ENCODE assay signal across 8 cellular contexts in the genomic region with DNA sequence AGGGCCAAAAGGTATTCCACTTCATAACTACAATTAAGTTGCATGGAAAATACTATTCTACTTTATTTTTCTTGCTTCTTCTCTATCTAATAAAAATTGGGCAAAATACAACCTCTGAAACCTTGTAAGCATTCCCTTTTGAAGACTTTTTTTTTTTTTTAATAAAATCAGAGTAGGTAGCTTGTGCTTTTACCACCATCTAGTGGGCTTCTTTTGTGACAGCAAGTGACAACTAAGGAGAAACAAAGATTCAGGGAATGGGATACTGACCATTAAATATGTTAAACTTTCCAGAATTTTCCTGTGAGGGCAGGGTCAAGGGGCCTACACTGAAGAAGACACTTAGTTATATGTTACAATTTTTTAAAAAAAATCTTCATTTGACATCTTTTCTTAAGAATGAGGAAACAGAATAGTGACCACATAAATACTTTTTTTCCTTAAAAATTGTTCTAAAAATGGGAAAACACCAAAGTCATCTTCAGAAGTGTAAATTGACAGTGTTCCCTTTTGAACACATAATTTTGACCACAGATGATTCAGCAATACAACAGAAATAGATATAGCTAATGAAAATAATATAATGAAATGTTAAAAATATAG.
A peak's percentile ranks its signal among the peaks of the same experiment; 100 is the strongest.
DNase-seq lines count a peak whose midpoint lies in the region; ATAC-seq and TF ChIP-seq lines count a peak whose summit lies in the region.

No MANE protein-coding gene starts in this region.

- no peak for DNase-seq in GM10266 (ENCODE audit: extremely low spot score)
- peak; percentile 14 for DNase-seq in NCI-H146 treated with DMSO at 0.1 percent for 48 hours (lab: John Stamatoyannopoulos, UW; ENCODE audit: unreplicated experiment)
- DNase-seq in astrocyte of the cerebellum (ENCODE audit: low read depth), result peak; percentile 31
- no peak for DNase-seq in epidermal melanocyte (ENCODE audit: insufficient read length, low spot score)
- DNase-seq in islet precursor cell, result no peak

- no peaks in the 10 kb centered on the region for H3K9me3 ChIP-seq in liver (ENCODE audit: control insufficient read depth in 4 of 4, low read length in 3 of 4)

- TF ChIP-seq RAD21 in liver (IDR thresholded peaks at IDR 0.05), result peak; percentile 68 to 75

- no peaks in the 10 kb centered on the region for H3K36me3 ChIP-seq in liver (ENCODE audit: control insufficient read depth in 4 of 4, insufficient read depth in 3 of 4, low read depth in 1 of 4, low read length in 3 of 4)

- H3K27me3 ChIP-seq in liver (ENCODE audit: control insufficient read depth in 4 of 4, insufficient read depth in 4 of 4, low read length in 3 of 4), result peaks cover 0 to 4% (median 0%) of the 10 kb centered on the region in 4 donors

- in situ Hi-C loops in astrocyte of the cerebellum (cut with HindIII; ENCODE audit: low sequenced_read_pairs), result no loop called here

- H3K4me3 ChIP-seq in astrocyte of the cerebellum (ENCODE audit: low read depth, low read length), result no peak overlapping the region
- no peak overlapping the region for H3K4me3 ChIP-seq in liver (ENCODE audit: low read depth in 1 of 3, low read length in 3 of 3)

- H3K27ac ChIP-seq in liver (ENCODE audit: low read depth in 1 of 2, low read length in 2 of 2), result no peak overlapping the region

- H3K4me1 ChIP-seq in liver (ENCODE audit: control insufficient read depth in 4 of 4, insufficient read depth in 4 of 4, low read length in 3 of 4), result no peaks in the 10 kb centered on the region

- ATAC-seq in HG02678 (IDR thresholded peaks at IDR 0.05; ENCODE audit: unreplicated experiment) (no peak), HG03095 (IDR thresholded peaks at IDR 0.05; ENCODE audit: unreplicated experiment) (no peak)

- no peak overlapping the region for H3K9ac ChIP-seq in liver (ENCODE audit: low read depth in 1 of 2, low read length in 2 of 2)

- TF ChIP-seq CTCF in GM10266 (IDR thresholded peaks at IDR 0.05; ENCODE audit: control insufficient read depth, insufficient read depth, low read depth, missing control alignments), result peak; percentile 27
- peak; percentile 57 for TF ChIP-seq CTCF in astrocyte of the cerebellum (IDR thresholded peaks at IDR 0.05; ENCODE audit: low read depth, low read length, missing control alignments)
- TF ChIP-seq CTCF in liver (IDR thresholded peaks at IDR 0.05; ENCODE audit: low read depth, low read length, missing input control), result peak; percentile 43

TF ChIP-seq in liver, 16 proteins besides CTCF, POLR2A, EP300 and RAD21:
- TF ChIP-seq NR2F2 (IDR thresholded peaks at IDR 0.05) (no peak), FOXA1 (IDR thresholded peaks at IDR 0.05) (no peak), EGR1 (IDR thresholded peaks at IDR 0.05; ENCODE audit: low read depth in 2 of 2) (no peak), SP1 (IDR thresholded peaks at IDR 0.05) (no peak), TAF1 (conservative IDR thresholded peaks at IDR 0.05) (no peak), FOXA2 (IDR thresholded peaks at IDR 0.05) (no peak)
- TF ChIP-seq, protein P1, sequence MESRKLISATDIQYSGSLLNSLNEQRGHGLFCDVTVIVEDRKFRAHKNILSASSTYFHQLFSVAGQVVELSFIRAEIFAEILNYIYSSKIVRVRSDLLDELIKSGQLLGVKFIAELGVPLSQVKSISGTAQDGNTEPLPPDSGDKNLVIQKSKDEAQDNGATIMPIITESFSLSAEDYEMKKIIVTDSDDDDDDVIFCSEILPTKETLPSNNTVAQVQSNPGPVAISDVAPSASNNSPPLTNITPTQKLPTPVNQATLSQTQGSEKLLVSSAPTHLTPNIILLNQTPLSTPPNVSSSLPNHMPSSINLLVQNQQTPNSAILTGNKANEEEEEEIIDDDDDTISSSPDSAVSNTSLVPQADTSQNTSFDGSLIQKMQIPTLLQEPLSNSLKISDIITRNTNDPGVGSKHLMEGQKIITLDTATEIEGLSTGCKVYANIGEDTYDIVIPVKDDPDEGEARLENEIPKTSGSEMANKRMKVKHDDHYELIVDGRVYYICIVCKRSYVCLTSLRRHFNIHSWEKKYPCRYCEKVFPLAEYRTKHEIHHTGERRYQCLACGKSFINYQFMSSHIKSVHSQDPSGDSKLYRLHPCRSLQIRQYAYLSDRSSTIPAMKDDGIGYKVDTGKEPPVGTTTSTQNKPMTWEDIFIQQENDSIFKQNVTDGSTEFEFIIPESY (IDR thresholded peaks at IDR 0.05), result no peak
- TF ChIP-seq, protein P2, sequence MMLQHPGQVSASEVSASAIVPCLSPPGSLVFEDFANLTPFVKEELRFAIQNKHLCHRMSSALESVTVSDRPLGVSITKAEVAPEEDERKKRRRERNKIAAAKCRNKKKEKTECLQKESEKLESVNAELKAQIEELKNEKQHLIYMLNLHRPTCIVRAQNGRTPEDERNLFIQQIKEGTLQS (IDR thresholded peaks at IDR 0.05), result no peak

Comparison
In these comparisons a context has a peak if more than half of its experiments do, and no peak if none do; other contexts are left out.
1. DNase-seq: peak in NCI-H146 treated with DMSO at 0.1 percent for 48 hours (single experiment) and astrocyte of the cerebellum (single experiment); none in GM10266 (single experiment), epidermal melanocyte (single experiment) and islet precursor cell (single experiment).
2. Peak in every context shown above with its lines, with median percentiles within 50 percentile points of each other: CTCF ChIP-seq.